7 cellular contexts compared by ENCODE assay signal in the genomic region with DNA sequence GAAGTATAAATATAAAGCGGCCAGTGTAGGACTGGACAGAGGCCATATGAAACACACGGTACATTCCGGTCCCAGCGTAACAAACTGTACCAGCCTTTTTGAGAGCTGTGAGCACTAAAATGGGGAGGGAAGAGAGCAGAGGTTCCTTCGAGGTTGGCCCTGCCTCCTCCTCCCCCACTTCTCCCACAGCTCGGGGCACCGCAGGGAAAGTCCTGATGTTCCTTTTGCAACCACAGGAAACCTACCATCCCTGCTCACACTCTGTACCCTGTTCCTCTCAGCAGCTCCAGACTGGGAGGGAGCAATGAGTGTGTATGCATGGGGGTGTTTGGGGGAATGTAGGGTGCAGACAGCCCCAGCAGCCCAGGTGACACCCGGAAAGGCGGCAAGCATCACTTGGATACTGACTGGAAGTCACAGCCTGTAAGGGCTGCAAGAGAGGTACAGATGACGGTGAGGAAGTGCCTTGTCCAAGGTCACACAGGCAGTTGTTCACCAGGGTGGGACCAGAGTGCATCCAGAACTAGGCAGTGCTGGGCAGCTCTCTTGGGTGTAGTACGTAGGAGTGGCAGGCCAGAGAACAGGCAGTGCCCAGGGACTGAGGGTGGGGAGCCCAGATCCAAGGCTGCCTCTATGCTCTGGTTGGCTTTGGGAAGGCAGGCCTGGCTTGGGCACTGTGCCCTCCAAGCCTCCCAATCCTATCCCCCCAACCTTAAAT. TPM values are rescaled to one million over a fixed set of nuclear protein-coding genes. Genes with fewer than 3 reads are reported as not detected.
A peak's percentile ranks its signal among the peaks of the same experiment; 100 is the strongest.
DNase-seq lines count a peak whose midpoint lies in the region; TF ChIP-seq lines count a peak whose summit lies in the region.

No MANE protein-coding gene starts in this region.

- H4K20me1 ChIP-seq in KMS-11 (ENCODE audit: insufficient read depth): no peaks in the 10 kb centered on the region

- no peak overlapping the region for H3K9ac ChIP-seq in KMS-11

- TF ChIP-seq POLR2A in adrenal gland (IDR thresholded peaks at IDR 0.05) (peak; percentile 18 to 51), stomach (IDR thresholded peaks at IDR 0.05) (peak in 1 of 4 donors; percentile 14)

- peak overlapping the region; percentile 94; the same call in 1 of the 2 replicates for H3K4me2 ChIP-seq in KMS-11

- peak; percentile 98 for TF ChIP-seq EP300 in stomach (IDR thresholded peaks at IDR 0.05)

- no peaks in the 10 kb centered on the region for H3K79me2 ChIP-seq in KMS-11 (ENCODE audit: insufficient read depth, low read depth)

- no peak overlapping the region for H2AFZ ChIP-seq in KMS-11 (ENCODE audit: low read depth)

- no peaks in the 10 kb centered on the region for H3K27me3 ChIP-seq in KMS-11 (ENCODE audit: insufficient read depth, low read depth)
- no peaks in the 10 kb centered on the region for H3K27me3 ChIP-seq in adrenal gland
- H3K27me3 ChIP-seq in stomach: no peaks in the 10 kb centered on the region

- H3K9me3 ChIP-seq in adrenal gland (replicated peaks in 1 of 3) (no peaks in the 10 kb centered on the region), stomach (no peaks in the 10 kb centered on the region)

- H3K4me1 ChIP-seq in KMS-11 (ENCODE audit: low read depth, poor library complexity, severe bottlenecking): peaks cover 59% of the 10 kb centered on the region
- H3K4me1 ChIP-seq in adrenal gland (replicated peaks in 1 of 2): peaks cover 61 to 92% of the 10 kb centered on the region in 2 donors
- peaks cover 82 to 96% (median 94%) of the 10 kb centered on the region in 4 donors for H3K4me1 ChIP-seq in stomach

- TF ChIP-seq CTCF in KMS-11 (conservative IDR thresholded peaks at IDR 0.05; ENCODE audit: low read depth, low read length): no peak
- TF ChIP-seq CTCF in adrenal gland (IDR thresholded peaks at IDR 0.05): no peak
- TF ChIP-seq CTCF in stomach (IDR thresholded peaks at IDR 0.05): no peak

- no peak overlapping the region for H3K4me3 ChIP-seq in KMS-11 (IDR thresholded peaks at IDR 0.05; ENCODE audit: insufficient read depth, low read depth, low read length)
- no peak overlapping the region for H3K4me3 ChIP-seq in adrenal gland
- H3K4me3 ChIP-seq in stomach: peak overlapping the region in 1 of 4 donors; percentile 50

- WGBS in adrenal gland, 4 donors: 37 to 50% (median 48%) methylated on average over 9 to 11 of the region's 11 CpGs
- 32 to 47% (median 42%) methylated on average over 11 of the region's 11 CpGs for WGBS in stomach, 5 donors

- DNase-seq in adrenal gland (peak in 6 of 7 donors; percentile 62 to 89 (median 78)), kidney tubule cell (ENCODE audit: low spot score) (peak; percentile 8), stomach (peak; percentile 84), DMS153 (lab: John Stamatoyannopoulos, UW) (no peak), NCI-H82 (lab: John Stamatoyannopoulos, UW) (no peak), middle frontal gyrus (ENCODE audit: extremely low spot score, low spot score) (no peak)

- H3K27ac ChIP-seq in KMS-11: no peak overlapping the region; the same call in 1 of the 2 replicates
- peak overlapping the region; percentile 91 to 100 (median 98) for H3K27ac ChIP-seq in adrenal gland
- peak overlapping the region; percentile 98 to 100 (median 100) for H3K27ac ChIP-seq in stomach

- H3K36me3 ChIP-seq in KMS-11 (ENCODE audit: insufficient read depth) (no peaks in the 10 kb centered on the region), adrenal gland (replicated peaks in 1 of 2) (no peaks in the 10 kb centered on the region), stomach (no peaks in the 10 kb centered on the region)

- intact Hi-C loops in adrenal gland (cut with DNase I): loop anchor here in 1 of 2 donors (5.0 kb wide), 1 partner anchor 39 kb away; the partner anchor contains the start of gene FKBP5
- intact Hi-C loops in stomach (cut with DNase I; ENCODE audit: low total_unique reads): no loop called here

RNA-seq across cellular contexts. Expression of gene ARMC12, which starts 11.0 kb away (rescaled TPM):
- total RNA-seq in adrenal gland (10 to 100 TPM in 1 of 8 donors, 1 to 10 TPM in 3, under 1 TPM in 3, not detected in 1; 0.29 to 44.7 (median 1.1) TPM), stomach (not detected)
- polyA plus RNA-seq in adrenal gland (1 to 10 TPM in 2 of 3 donors, under 1 TPM in 1; 0.81 to 6.9 (median 6.8) TPM), stomach (1 to 10 TPM; 1.1 to 2.5 (median 2.0) TPM)

RNA-seq across cellular contexts. Expression of gene FKBP5, which starts 37.2 kb away (rescaled TPM):
- total RNA-seq in adrenal gland: 100 to 1,000 TPM in 7 of 8 donors, 10 to 100 TPM in 1; 79.8 to 234 (median 121) TPM
- 100 to 1,000 TPM in 1 of 3 donors, 10 to 100 TPM in 2; 23.8 to 163 (median 65.7) TPM for polyA plus RNA-seq in adrenal gland
- 100 to 1,000 TPM in 4 of 5 donors, 10 to 100 TPM in 1; 68.1 to 209 (median 168) TPM for total RNA-seq in stomach
- polyA plus RNA-seq in stomach: 10 to 100 TPM; 89.2 to 97.2 (median 91.1) TPM

RNA-seq across cellular contexts. Expression of gene CLPSL2, which starts 50.5 kb away (rescaled TPM):
- total RNA-seq in adrenal gland (not detected), stomach (not detected)
- polyA plus RNA-seq in adrenal gland (not detected), stomach (not detected)

RNA-seq across cellular contexts. Expression of gene CLPSL1, which starts 54.9 kb away (rescaled TPM):
- total RNA-seq in adrenal gland: not detected
- polyA plus RNA-seq in adrenal gland: not detected
- total RNA-seq in stomach: not detected
- not detected for polyA plus RNA-seq in stomach

Comparison
In these comparisons a context has a peak if more than half of its experiments do, and no peak if none do; other contexts are left out.
1. DNase-seq: peak in adrenal gland (6 of 7), kidney tubule cell (single experiment) and stomach (single experiment); none in DMS153 (single experiment), NCI-H82 (single experiment) and middle frontal gyrus (single experiment).